In genomic region chr10:59773088-59773487, GRCh38 we compare ENCODE assay signal across 35 cellular contexts. TPM values are rescaled to one million over a fixed set of nuclear protein-coding genes. Genes with fewer than 3 reads are reported as not detected.
"Had no signal": no experiment of that assay in that cellular context is flagged by ENCODE, and none has a peak within 500 bp of the region (broad histone marks: within the 10 kb centered on the region; RNA-seq: fewer than 3 reads in every experiment).

No MANE protein-coding gene starts in this region.

- H3K27ac ChIP-seq: adrenal gland, body of pancreas, brain microvascular endothelial cell, breast epithelium, VCaP had no signal

- H3K9me3 ChIP-seq: body of pancreas had no signal

- ATAC-seq: activated CD8-positive, alpha-beta T cell treated with anti-CD3 and anti-CD28 coated beads for 36 hours; activated naive CD4-positive, alpha-beta T cell treated with anti-CD3 and anti-CD28 coated beads, Interleukin-2, amount 50 U/mL, for 72 hours; activated T-cell treated with anti-CD3 and anti-CD28 coated beads, Interleukin-2, amount 50 U/mL, for 4 hours; activated T-cell treated with anti-CD3 and anti-CD28 coated beads, Interleukin-2, amount 50 U/mL, for 72 hours; activated T-helper 17 cell treated with anti-CD3 and anti-CD28 coated beads, Interleukin-2, amount 50 U/mL, for 72 hours; body of pancreas had no signal

- DNase-seq: activated B cell treated with CpG ODN at 0.5 μM for 24 hours; activated CD4-positive, alpha-beta memory T cell treated with anti-CD3 and anti-CD28 coated beads for 36 hours; activated CD4-positive, alpha-beta T cell treated with anti-CD3 and anti-CD28 coated beads for 4 hours; activated CD4-positive, alpha-beta T cell treated with anti-CD3 and anti-CD28 coated beads, Interleukin-2, amount 10 ng/mL, durations not matched to agents 24 days and 14 days; activated CD4-positive, alpha-beta T cell treated with anti-CD3 and anti-CD28 coated beads, Interleukin-2, amount 50 U/mL, for 1 hour; activated CD4-positive, alpha-beta T cell treated with anti-CD3 and anti-CD28 coated beads, Interleukin-2, amount 50 U/mL, for 4 hours; activated CD4-positive, CD25-positive, alpha-beta regulatory T cell treated with anti-CD3 and anti-CD28 coated beads, Interleukin-2, amount 50 U/mL, for 72 hours; activated CD8-positive, alpha-beta memory T cell treated with anti-CD3 and anti-CD28 coated beads, Interleukin-2, amount 50 U/mL, for 4 hours; activated CD8-positive, alpha-beta T cell treated with anti-CD3 and anti-CD28 coated beads for 36 hours; activated effector memory CD4-positive, alpha-beta T cell treated with anti-CD3 and anti-CD28 coated beads, Interleukin-2, amount 50 U/mL, for 16 hours; activated gamma-delta T cell treated with Interleukin-2 at 50 U/mL for 16 hours; activated naive CD4-positive, alpha-beta T cell; activated naive CD4-positive, alpha-beta T cell treated with anti-CD3 and anti-CD28 coated beads for 36 hours; activated naive CD4-positive, alpha-beta T cell treated with anti-CD3 and anti-CD28 coated beads, Interleukin-2, amount 50 U/mL, for 16 hours; activated naive CD8-positive, alpha-beta T cell treated with anti-CD3 and anti-CD28 coated beads for 36 hours; activated T-cell treated with anti-CD3 and anti-CD28 coated beads for 4 hours; activated T-cell treated with anti-CD3 and anti-CD28 coated beads, Interleukin-2, amount 50 U/mL, for 1 hour; activated T-cell treated with anti-CD3 and anti-CD28 coated beads, Interleukin-2, amount 50 U/mL, for 4 hours; activated T-cell treated with anti-CD3 and anti-CD28 coated beads, Interleukin-2, amount 50 U/mL, for 72 hours; adrenal gland; amniotic stem cell; aorta; body of pancreas; brain microvascular endothelial cell; central memory CD4-positive, alpha-beta T cell; T-helper 2 cell; T-helper 9 cell had no signal

- H3K4me1 ChIP-seq: adrenal gland, body of pancreas, breast epithelium had no signal

- FAIRE-seq: astrocyte, TTC549 had no signal

- H3K36me3 ChIP-seq: adrenal gland, brain microvascular endothelial cell, breast epithelium had no signal

- H3K27me3 ChIP-seq: adrenal gland, body of pancreas, brain microvascular endothelial cell, breast epithelium had no signal

- H3K4me3 ChIP-seq: adrenal gland, body of pancreas, breast epithelium had no signal

RNA-seq across cellular contexts. Expression of gene MRLN, which starts 19.8 kb away (rescaled TPM):
- total RNA-seq: activated B cell treated with CpG ODN at 0.5 μM for 24 hours; activated CD4-positive, alpha-beta memory T cell treated with anti-CD3 and anti-CD28 coated beads for 36 hours; activated CD8-positive, alpha-beta memory T cell treated with anti-CD3 and anti-CD28 coated beads for 36 hours; activated CD8-positive, alpha-beta T cell treated with anti-CD3 and anti-CD28 coated beads for 36 hours; activated naive CD4-positive, alpha-beta T cell treated with anti-CD3 and anti-CD28 coated beads for 36 hours; activated naive CD4-positive, alpha-beta T cell treated with anti-CD3 and anti-CD28 coated beads, Interleukin-2, amount 50 U/mL, for 72 hours; activated naive CD8-positive, alpha-beta T cell treated with anti-CD3 and anti-CD28 coated beads for 36 hours; activated T-cell treated with anti-CD3 and anti-CD28 coated beads, Interleukin-2, amount 50 U/mL, for 72 hours; adrenal gland; astrocyte; body of pancreas; breast epithelium; cardiac septum had no signal
- polyA plus RNA-seq: aorta had no signal
